Comparison of ENCODE assay signal across 8 cellular contexts in the genomic region with DNA sequence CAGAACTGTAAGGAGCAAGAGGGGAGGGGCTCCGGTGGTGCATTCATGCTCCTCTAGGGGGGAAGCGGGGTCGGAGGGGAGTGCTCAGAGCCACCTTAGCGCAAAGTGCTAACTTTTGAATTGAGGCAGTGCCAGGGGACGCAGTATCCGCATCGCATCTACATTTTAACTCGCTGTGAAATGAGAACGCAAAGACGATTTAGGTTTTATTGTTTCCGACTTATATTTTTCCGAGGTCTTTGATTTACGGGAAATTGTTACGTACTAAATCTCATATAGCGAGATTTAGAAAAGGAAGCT. TPM values are rescaled to one million over a fixed set of nuclear protein-coding genes. Genes with fewer than 3 reads are reported as not detected.
DNase-seq lines count a peak whose midpoint lies in the region; ATAC-seq, FAIRE-seq and TF ChIP-seq lines count a peak whose summit lies in the region.

No MANE protein-coding gene starts in this region.

- DNase-seq in D721Med (ENCODE audit: insufficient read length, low spot score): no peak
- DNase-seq in RWPE1 (ENCODE audit: low spot score): no peak
- DNase-seq in epithelial cell of proximal tubule (ENCODE audit: low read depth): no peak
- no peak for DNase-seq in GM20000 (ENCODE audit: low spot score)
- DNase-seq in NCI-H2196 treated with DMSO at 0.1 percent for 48 hours (lab: John Stamatoyannopoulos, UW; ENCODE audit: unreplicated experiment): no peak
- DNase-seq in left lobe of liver (ENCODE audit: low spot score): no peak

- H3K36me3 ChIP-seq in parathyroid adenoma (ENCODE audit: control insufficient read depth, insufficient read depth, low read length): no peaks in the 10 kb centered on the region

- POLR2A ChIA-PET in RWPE1 (lab: Yijun Ruan, JAX; ENCODE audit: low non-redundant PET): no interaction called here

- peak overlapping the region; percentile 97 for H3K4me2 ChIP-seq in parathyroid adenoma (ENCODE audit: low read length)

- no peaks in the 10 kb centered on the region for H3K4me1 ChIP-seq in parathyroid adenoma

- H3K9me3 ChIP-seq in parathyroid adenoma (ENCODE audit: control insufficient read depth, low read length): no peaks in the 10 kb centered on the region

- H3K27ac ChIP-seq in RWPE1: peak overlapping the region; percentile 91
- peak overlapping the region; percentile 97 for H3K27ac ChIP-seq in parathyroid adenoma

- H3K27me3 ChIP-seq in parathyroid adenoma (ENCODE audit: control insufficient read depth, insufficient read depth, low read length): no peaks in the 10 kb centered on the region

- TF ChIP-seq CTCF in D721Med (IDR thresholded peaks at IDR 0.05; ENCODE audit: insufficient read depth, missing control alignments) (no peak), RWPE1 (conservative IDR thresholded peaks at IDR 0.05; ENCODE audit: low read depth) (no peak), epithelial cell of proximal tubule (conservative IDR thresholded peaks at IDR 0.05; ENCODE audit: low read depth, low read length) (no peak), parathyroid adenoma (IDR thresholded peaks at IDR 0.05) (no peak), GM20000 (IDR thresholded peaks at IDR 0.05; ENCODE audit: extremely low read depth, missing control alignments) (no peak)

- CTCF ChIA-PET in RWPE1 (lab: Yijun Ruan, JAX): interaction anchor here (0.7 kb wide), 1 partner anchor 471 kb away, joined by 3 read pairs; no protein-coding TSS in a partner anchor

- ATAC-seq in HG02970 (IDR thresholded peaks at IDR 0.05; ENCODE audit: low FRiP score, unreplicated experiment) (no peak), left lobe of liver (no peak)

- H3K9ac ChIP-seq in parathyroid adenoma: peak overlapping the region; percentile 77

- no peaks in the 10 kb centered on the region for H3K79me2 ChIP-seq in parathyroid adenoma

- H3K4me3 ChIP-seq in epithelial cell of proximal tubule (ENCODE audit: low read depth, low read length) (peak overlapping the region; percentile 90), parathyroid adenoma (ENCODE audit: low read depth, low read length) (peak overlapping the region; percentile 97)

- peak; percentile 11 for FAIRE-seq in D721Med (lab: Jason Lieb, UNC)

- peak overlapping the region; percentile 99 for H2AFZ ChIP-seq in parathyroid adenoma

RNA-seq across cellular contexts. Expression of a gene that starts 0.2 kb away (rescaled TPM):
- total RNA-seq in epithelial cell of proximal tubule (20.9 and 25.0 TPM in 2 replicates), left lobe of liver (30.5 TPM)
